ENCODE assay signal across 29 cellular contexts in genomic region chr11:102382384-102382783, GRCh38. TPM values are rescaled to one million over a fixed set of nuclear protein-coding genes. Genes with fewer than 3 reads are reported as not detected.
DNase-seq lines count a peak whose midpoint lies in the region; ATAC-seq and TF ChIP-seq lines count a peak whose summit lies in the region.
"Had no signal": no experiment of that assay in that cellular context is flagged by ENCODE, and none has a peak within 500 bp of the region (broad histone marks: within the 10 kb centered on the region; RNA-seq: fewer than 3 reads in every experiment).

No MANE protein-coding gene starts in this region.

- H3K36me3 Mint-ChIP-seq in activated T-cell treated with anti-CD3 and anti-CD28 coated beads, Interleukin-2, amount 50 U/mL, for 24 hours (ENCODE audit: low read depth): peaks cover 84% of the 10 kb centered on the region
- H3K36me3 Mint-ChIP-seq in T-helper 17 cell (ENCODE audit: low read depth) (peaks cover 4% of the 10 kb centered on the region), endothelial cell (ENCODE audit: low read depth, unreplicated experiment) (peaks cover 44% of the 10 kb centered on the region), progenitor cell of endocrine pancreas (ENCODE audit: insufficient read depth) (peaks cover 40% of the 10 kb centered on the region)

- no peak for ATAC-seq in T-helper 17 cell
- ATAC-seq: PC-3, Right ventricle myocardium inferior had no signal

- peak overlapping the region; percentile 9 for H3K27ac Mint-ChIP-seq in activated T-cell treated with anti-CD3 and anti-CD28 coated beads, Interleukin-2, amount 50 U/mL, for 24 hours
- peak overlapping the region; percentile 67 for H3K27ac Mint-ChIP-seq in T-helper 17 cell
- peak overlapping the region; percentile 85 for H3K27ac Mint-ChIP-seq in endothelial cell (ENCODE audit: unreplicated experiment)
- H3K27ac Mint-ChIP-seq in progenitor cell of endocrine pancreas: peak overlapping the region; percentile 33
- H3K27ac Mint-ChIP-seq: B cell had no signal

- peaks cover 39% of the 10 kb centered on the region for H3K4me1 Mint-ChIP-seq in activated T-cell treated with anti-CD3 and anti-CD28 coated beads, Interleukin-2, amount 50 U/mL, for 24 hours (ENCODE audit: low read depth)
- H3K4me1 Mint-ChIP-seq in T-helper 17 cell (peaks cover 17% of the 10 kb centered on the region), endothelial cell (ENCODE audit: unreplicated experiment) (peaks cover 55% of the 10 kb centered on the region), progenitor cell of endocrine pancreas (ENCODE audit: low read depth) (peaks cover 49% of the 10 kb centered on the region)
- H3K4me1 Mint-ChIP-seq: B cell had no signal

- no peaks in the 10 kb centered on the region for H3K27me3 Mint-ChIP-seq in activated T-cell treated with anti-CD3 and anti-CD28 coated beads, Interleukin-2, amount 50 U/mL, for 24 hours
- H3K27me3 Mint-ChIP-seq in T-helper 17 cell (no peaks in the 10 kb centered on the region), endothelial cell (ENCODE audit: unreplicated experiment) (peaks cover 7% of the 10 kb centered on the region), progenitor cell of endocrine pancreas (no peaks in the 10 kb centered on the region)
- H3K27me3 Mint-ChIP-seq: B cell; CD8-positive, alpha-beta memory T cell had no signal

- no peaks in the 10 kb centered on the region for H3K9me3 ChIP-seq in T-helper 17 cell (ENCODE audit: control insufficient read depth, low read length, poor library complexity, severe bottlenecking)
- H3K9me3 ChIP-seq: MG63, SJCRH30 had no signal

- no peaks in the 10 kb centered on the region for H3K9me3 Mint-ChIP-seq in activated T-cell treated with anti-CD3 and anti-CD28 coated beads, Interleukin-2, amount 50 U/mL, for 24 hours
- H3K9me3 Mint-ChIP-seq in endothelial cell (ENCODE audit: unreplicated experiment) (no peaks in the 10 kb centered on the region), progenitor cell of endocrine pancreas (ENCODE audit: low read depth) (no peaks in the 10 kb centered on the region)
- H3K9me3 Mint-ChIP-seq: CD8-positive, alpha-beta memory T cell had no signal

- TF ChIP-seq CTCF in endothelial cell (IDR thresholded peaks at IDR 0.05; ENCODE audit: unreplicated experiment) (no peak), progenitor cell of endocrine pancreas (IDR thresholded peaks at IDR 0.05; ENCODE audit: unreplicated experiment) (no peak)

- no peak overlapping the region for H3K4me3 Mint-ChIP-seq in activated T-cell treated with anti-CD3 and anti-CD28 coated beads, Interleukin-2, amount 50 U/mL, for 24 hours
- H3K4me3 Mint-ChIP-seq in T-helper 17 cell: no peak overlapping the region
- no peak overlapping the region for H3K4me3 Mint-ChIP-seq in endothelial cell (ENCODE audit: unreplicated experiment)
- no peak overlapping the region for H3K4me3 Mint-ChIP-seq in progenitor cell of endocrine pancreas (ENCODE audit: low read depth)
- H3K4me3 Mint-ChIP-seq: B cell; CD8-positive, alpha-beta memory T cell had no signal

- no peak for DNase-seq in activated T-cell treated with anti-CD3 and anti-CD28 coated beads, Interleukin-2, amount 50 U/mL, for 24 hours
- DNase-seq in activated T-cell treated with anti-CD3 and anti-CD28 coated beads, Interleukin-2, amount 50 U/mL, for 1 hour: no peak
- DNase-seq in T-helper 17 cell: no peak
- DNase-seq in endothelial cell (ENCODE audit: low spot score): no peak
- no peak for DNase-seq in progenitor cell of endocrine pancreas (ENCODE audit: low spot score, unreplicated experiment)
- DNase-seq in SKM-1 (lab: John Stamatoyannopoulos, UW; ENCODE audit: unreplicated experiment): no peak
- no peak for DNase-seq in Kasumi-1 (lab: John Stamatoyannopoulos, UW)
- DNase-seq in pons (ENCODE audit: low spot score): no peak
- DNase-seq: CD8-positive, alpha-beta memory T cell; DMS 273 treated with DMSO at 0.1 percent for 48 hours; DMS79; EL; GF-D8; GM23248; H7; KBM-7; MG63; NCI-H1105 treated with DMSO at 0.1 percent for 48 hours; NCI-H146; NCI-H1930; NCI-H2107; NCI-H446; NCI-H524 treated with DMSO at 0.1 percent for 48 hours; NCI-H774; NK-92 treated with Interleukin-12 subunit alpha and Interleukin-12 subunit beta, amount 100 ng/mL, for 24 hours; PC-3; SJCRH30 had no signal

RNA-seq across cellular contexts. Expression of gene BIRC2, which starts 35.4 kb away (rescaled TPM):
- total RNA-seq in T-helper 17 cell (10 to 100 TPM; 76.6 to 77.9 TPM), endothelial cell (ENCODE audit: unreplicated experiment) (53.1 TPM), progenitor cell of endocrine pancreas (66.3 and 67.2 TPM in 2 replicates)

Comparison
In these comparisons a context has a peak if more than half of its experiments do, and no peak if none do; other contexts are left out.
1. H3K27ac Mint-ChIP-seq: peak in every context shown above with its lines; median percentile 85 in endothelial cell; 67 in T-helper 17 cell; 33 in progenitor cell of endocrine pancreas; 9 in activated T-cell treated with anti-CD3 and anti-CD28 coated beads, Interleukin-2, amount 50 U/mL, for 24 hours.